Comparison of ENCODE assay signal across 8 cellular contexts in genomic region chr20:45934587-45935415, GRCh38. TPM values are rescaled to one million over a fixed set of nuclear protein-coding genes. Genes with fewer than 3 reads are reported as not detected.
DNase-seq lines count a peak whose midpoint lies in the region; ATAC-seq and TF ChIP-seq lines count a peak whose summit lies in the region.

Gene PCIF1, plus strand, starts transcription at chr20:45934683. Its CDS starts 4,317 bp downstream, at chr20:45939000.

- no peak for TF ChIP-seq RAD21 in Ishikawa (IDR thresholded peaks at IDR 0.05; ENCODE audit: low read depth)

- TF ChIP-seq CTCF in mucosa of descending colon (IDR thresholded peaks at IDR 0.05) = no peak

- peaks cover 8% of the 10 kb centered on the region for H3K36me3 ChIP-seq in mucosa of descending colon (ENCODE audit: low read depth)

- peaks cover 6% of the 10 kb centered on the region for H3K4me1 ChIP-seq in mucosa of descending colon (ENCODE audit: low read depth)

- H3K4me3 ChIP-seq in mucosa of descending colon = peak within 1 kb of the TSS; percentile 85

- ATAC-seq in GM21619 (IDR thresholded peaks at IDR 0.05; ENCODE audit: unreplicated experiment) (peak; percentile 61), mucosa of descending colon (peak; percentile 94)

- DNase-seq in DMS153 (lab: John Stamatoyannopoulos, UW) (peak; percentile 90), OCI-M2 (lab: John Stamatoyannopoulos, UW; ENCODE audit: unreplicated experiment) (peak; percentile 96), activated T-cell treated with anti-CD3 and anti-CD28 coated beads for 4 hours (peak; percentile 97), epidermal melanocyte (ENCODE audit: insufficient read length, low spot score) (peak; percentile 100), mucosa of descending colon (peak; percentile 98)
- peak; percentile 96 to 98 for DNase-seq in stimulated activated CD8-positive, alpha-beta memory T cell treated with anti-CD3 and anti-CD28 coated beads, Interleukin-4, amount 100 ng/mL, for 1 hour (ENCODE audit: low read depth in 2 of 2, low spot score in 1 of 2)

- intact Hi-C loops in mucosa of descending colon (cut with DNase I, micrococcal nuclease) = loop anchor here in 1 of 2 donors (10.0 kb wide), 1 partner anchor 110 kb away; the partner anchor contains the start of gene TNNC2

- no peaks in the 10 kb centered on the region for H3K9me3 ChIP-seq in mucosa of descending colon

- no peak; the same call in 1 of the 2 replicates for TF ChIP-seq EP300 in Ishikawa (IDR thresholded peaks at IDR 0.05; ENCODE audit: borderline replicate concordance)

TF ChIP-seq in Ishikawa, 13 proteins besides CTCF, POLR2A, EP300 and RAD21:
- TF ChIP-seq MAX (IDR thresholded peaks at IDR 0.05) = 0 out of 2 replicates have a peak, but pooled peaks have one; percentile 49
- TF ChIP-seq YY1 (IDR thresholded peaks at IDR 0.05; ENCODE audit: low read depth) = peak; percentile 100
- peak; percentile 100 for TF ChIP-seq TAF1 (IDR thresholded peaks at IDR 0.05; ENCODE audit: low read depth)
- peak; percentile 89 for TF ChIP-seq USF1 (IDR thresholded peaks at IDR 0.05)
- peak; percentile 44; the same call in 1 of the 2 replicates for TF ChIP-seq TEAD4 (IDR thresholded peaks at IDR 0.05)
- TF ChIP-seq CEBPB (IDR thresholded peaks at IDR 0.05) = no peak
- peak; percentile 83 for TF ChIP-seq EGR1 (IDR thresholded peaks at IDR 0.05)
- TF ChIP-seq CREB1 (IDR thresholded peaks at IDR 0.05; ENCODE audit: low read depth) = no peak
- TF ChIP-seq TCF12 (IDR thresholded peaks at IDR 0.05; ENCODE audit: low read depth) = peak; percentile 60; the same call in 1 of the 2 replicates
- TF ChIP-seq REST (IDR thresholded peaks at IDR 0.05; ENCODE audit: low read depth) = peak; percentile 39; the same call in 1 of the 2 replicates
- no peak for TF ChIP-seq NFIC (IDR thresholded peaks at IDR 0.05)
- no peak for TF ChIP-seq FOXM1 (IDR thresholded peaks at IDR 0.05; ENCODE audit: borderline replicate concordance, low read depth)

RNA-seq across cellular contexts. Expression of gene PCIF1, which starts in this region (rescaled TPM):
- total RNA-seq in mucosa of descending colon = 10 to 100 TPM; 29.2 to 37.8 (median 35.1) TPM

Comparison
In these comparisons a context has a peak if more than half of its experiments do, and no peak if none do; other contexts are left out.
1. Peak in every context shown above with its lines: DNase-seq, ATAC-seq and H3K4me3 ChIP-seq.